In genomic region chr5:150398432-150399157, GRCh38 we compare ENCODE assay signal across 8 cellular contexts. TPM values are rescaled to one million over a fixed set of nuclear protein-coding genes. Genes with fewer than 3 reads are reported as not detected.
A peak's percentile ranks its signal among the peaks of the same experiment; 100 is the strongest.
DNase-seq lines count a peak whose midpoint lies in the region; ATAC-seq and TF ChIP-seq lines count a peak whose summit lies in the region.

No MANE protein-coding gene starts in this region.

- H3K4me3 Mint-ChIP-seq in dendritic cell treated with granulocyte-macrophage colony-stimulating factor and Interleukin-4, amounts not matched to agents 40 ng/mL and 50 ng/mL, for 4 days: no peak overlapping the region
- no peak overlapping the region for H3K4me3 Mint-ChIP-seq in type B pancreatic cell

- peaks cover 49% of the 10 kb centered on the region for H3K4me1 Mint-ChIP-seq in dendritic cell treated with granulocyte-macrophage colony-stimulating factor and Interleukin-4, amounts not matched to agents 40 ng/mL and 50 ng/mL, for 4 days (ENCODE audit: low read depth)
- H3K4me1 Mint-ChIP-seq in type B pancreatic cell (ENCODE audit: unreplicated experiment): peaks cover 3% of the 10 kb centered on the region

- ATAC-seq in GM21360 (IDR thresholded peaks at IDR 0.05; ENCODE audit: unreplicated experiment) (peak; percentile 73), HG03558 (IDR thresholded peaks at IDR 0.05; ENCODE audit: extremely low read depth, unreplicated experiment) (peak; percentile 52)

- DNase-seq in GM12865 (ENCODE audit: low read depth) (peak; percentile 84), type B pancreatic cell (ENCODE audit: extremely low spot score, unreplicated experiment) (no peak), foreskin melanocyte (no peak), amniotic stem cell (lab: John Stamatoyannopoulos, UW) (no peak), NCI-H1092 (lab: John Stamatoyannopoulos, UW) (no peak)

- H3K27ac Mint-ChIP-seq in dendritic cell treated with granulocyte-macrophage colony-stimulating factor and Interleukin-4, amounts not matched to agents 40 ng/mL and 50 ng/mL, for 4 days: peak overlapping the region; percentile 99
- H3K27ac Mint-ChIP-seq in type B pancreatic cell: no peak overlapping the region

- H3K9me3 Mint-ChIP-seq in dendritic cell treated with granulocyte-macrophage colony-stimulating factor and Interleukin-4, amounts not matched to agents 40 ng/mL and 50 ng/mL, for 4 days: no peaks in the 10 kb centered on the region
- H3K9me3 Mint-ChIP-seq in type B pancreatic cell: no peaks in the 10 kb centered on the region

- peak; percentile 77 for TF ChIP-seq CTCF in GM12865 (IDR thresholded peaks at IDR 0.05; ENCODE audit: insufficient read depth, low read depth, low read length, missing control alignments)
- peak; percentile 58 for TF ChIP-seq CTCF in type B pancreatic cell (conservative IDR thresholded peaks at IDR 0.05)

- peaks cover 97% of the 10 kb centered on the region for H3K36me3 Mint-ChIP-seq in dendritic cell treated with granulocyte-macrophage colony-stimulating factor and Interleukin-4, amounts not matched to agents 40 ng/mL and 50 ng/mL, for 4 days (ENCODE audit: low read depth)
- H3K36me3 Mint-ChIP-seq in type B pancreatic cell: peaks cover 36% of the 10 kb centered on the region

- no peaks in the 10 kb centered on the region for H3K27me3 Mint-ChIP-seq in dendritic cell treated with granulocyte-macrophage colony-stimulating factor and Interleukin-4, amounts not matched to agents 40 ng/mL and 50 ng/mL, for 4 days
- H3K27me3 Mint-ChIP-seq in type B pancreatic cell: no peaks in the 10 kb centered on the region

- intact Hi-C loops in dendritic cell treated with granulocyte-macrophage colony-stimulating factor and Interleukin-4, amounts not matched to agents 40 ng/mL and 50 ng/mL, for 4 days (cut with micrococcal nuclease): loop anchor here (5.0 kb wide), 1 partner anchor 39 kb away; no protein-coding TSS in a partner anchor

- no peak overlapping the region for H3K4me3 ChIP-seq in GM12865 (ENCODE audit: low read depth, low read length)

RNA-seq across cellular contexts. Expression of gene CD74, which starts 14.1 kb away (rescaled TPM):
- 24.9 and 37.2 TPM in 2 replicates for total RNA-seq in type B pancreatic cell (ENCODE audit: low replicate concordance)

RNA-seq across cellular contexts. Expression of gene TCOF1, which starts 41.1 kb away (rescaled TPM):
- 42.6 and 65.3 TPM in 2 replicates for total RNA-seq in type B pancreatic cell (ENCODE audit: low replicate concordance)

RNA-seq across cellular contexts. Expression of gene RPS14, which starts 50.9 kb away (rescaled TPM):
- total RNA-seq in type B pancreatic cell (ENCODE audit: low replicate concordance): 2,469 and 2,543 TPM in 2 replicates
